1 cellular context compared by ENCODE assay signal in the genomic region with DNA sequence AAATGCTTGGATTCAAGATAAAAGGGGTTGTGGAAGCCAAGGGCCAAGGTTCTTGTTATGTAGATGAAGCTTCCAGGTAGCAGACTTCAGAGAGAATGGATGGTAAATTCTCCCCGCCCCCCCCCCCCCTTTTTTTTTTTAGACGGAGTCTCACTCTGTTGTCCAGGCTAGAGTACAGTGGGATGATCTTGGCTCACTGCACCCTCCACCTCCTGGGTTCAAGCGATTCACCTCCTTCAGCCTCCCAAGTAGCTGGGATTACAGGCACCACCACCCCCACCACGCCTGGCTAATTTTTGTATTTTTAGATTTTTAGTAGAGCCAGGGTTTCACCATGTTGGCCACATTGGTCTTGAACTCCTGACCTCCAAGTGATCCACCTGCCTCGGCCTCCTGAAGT.
TF ChIP-seq lines count a peak whose summit lies in the region.

No MANE protein-coding gene starts in this region.

TF ChIP-seq in GM23338, 12 proteins besides CTCF, POLR2A, EP300 and RAD21:
- TF ChIP-seq CREB1 (CRISPR knock-in tag; IDR thresholded peaks at IDR 0.05; ENCODE audit: low read depth) = no peak
- TF ChIP-seq EZH2phosphoT487 (IDR thresholded peaks at IDR 0.05; ENCODE audit: unreplicated experiment) = no peak
- TF ChIP-seq EZH2 (IDR thresholded peaks at IDR 0.05; ENCODE audit: low read depth, unreplicated experiment) = no peak
- TF ChIP-seq, protein P1, sequence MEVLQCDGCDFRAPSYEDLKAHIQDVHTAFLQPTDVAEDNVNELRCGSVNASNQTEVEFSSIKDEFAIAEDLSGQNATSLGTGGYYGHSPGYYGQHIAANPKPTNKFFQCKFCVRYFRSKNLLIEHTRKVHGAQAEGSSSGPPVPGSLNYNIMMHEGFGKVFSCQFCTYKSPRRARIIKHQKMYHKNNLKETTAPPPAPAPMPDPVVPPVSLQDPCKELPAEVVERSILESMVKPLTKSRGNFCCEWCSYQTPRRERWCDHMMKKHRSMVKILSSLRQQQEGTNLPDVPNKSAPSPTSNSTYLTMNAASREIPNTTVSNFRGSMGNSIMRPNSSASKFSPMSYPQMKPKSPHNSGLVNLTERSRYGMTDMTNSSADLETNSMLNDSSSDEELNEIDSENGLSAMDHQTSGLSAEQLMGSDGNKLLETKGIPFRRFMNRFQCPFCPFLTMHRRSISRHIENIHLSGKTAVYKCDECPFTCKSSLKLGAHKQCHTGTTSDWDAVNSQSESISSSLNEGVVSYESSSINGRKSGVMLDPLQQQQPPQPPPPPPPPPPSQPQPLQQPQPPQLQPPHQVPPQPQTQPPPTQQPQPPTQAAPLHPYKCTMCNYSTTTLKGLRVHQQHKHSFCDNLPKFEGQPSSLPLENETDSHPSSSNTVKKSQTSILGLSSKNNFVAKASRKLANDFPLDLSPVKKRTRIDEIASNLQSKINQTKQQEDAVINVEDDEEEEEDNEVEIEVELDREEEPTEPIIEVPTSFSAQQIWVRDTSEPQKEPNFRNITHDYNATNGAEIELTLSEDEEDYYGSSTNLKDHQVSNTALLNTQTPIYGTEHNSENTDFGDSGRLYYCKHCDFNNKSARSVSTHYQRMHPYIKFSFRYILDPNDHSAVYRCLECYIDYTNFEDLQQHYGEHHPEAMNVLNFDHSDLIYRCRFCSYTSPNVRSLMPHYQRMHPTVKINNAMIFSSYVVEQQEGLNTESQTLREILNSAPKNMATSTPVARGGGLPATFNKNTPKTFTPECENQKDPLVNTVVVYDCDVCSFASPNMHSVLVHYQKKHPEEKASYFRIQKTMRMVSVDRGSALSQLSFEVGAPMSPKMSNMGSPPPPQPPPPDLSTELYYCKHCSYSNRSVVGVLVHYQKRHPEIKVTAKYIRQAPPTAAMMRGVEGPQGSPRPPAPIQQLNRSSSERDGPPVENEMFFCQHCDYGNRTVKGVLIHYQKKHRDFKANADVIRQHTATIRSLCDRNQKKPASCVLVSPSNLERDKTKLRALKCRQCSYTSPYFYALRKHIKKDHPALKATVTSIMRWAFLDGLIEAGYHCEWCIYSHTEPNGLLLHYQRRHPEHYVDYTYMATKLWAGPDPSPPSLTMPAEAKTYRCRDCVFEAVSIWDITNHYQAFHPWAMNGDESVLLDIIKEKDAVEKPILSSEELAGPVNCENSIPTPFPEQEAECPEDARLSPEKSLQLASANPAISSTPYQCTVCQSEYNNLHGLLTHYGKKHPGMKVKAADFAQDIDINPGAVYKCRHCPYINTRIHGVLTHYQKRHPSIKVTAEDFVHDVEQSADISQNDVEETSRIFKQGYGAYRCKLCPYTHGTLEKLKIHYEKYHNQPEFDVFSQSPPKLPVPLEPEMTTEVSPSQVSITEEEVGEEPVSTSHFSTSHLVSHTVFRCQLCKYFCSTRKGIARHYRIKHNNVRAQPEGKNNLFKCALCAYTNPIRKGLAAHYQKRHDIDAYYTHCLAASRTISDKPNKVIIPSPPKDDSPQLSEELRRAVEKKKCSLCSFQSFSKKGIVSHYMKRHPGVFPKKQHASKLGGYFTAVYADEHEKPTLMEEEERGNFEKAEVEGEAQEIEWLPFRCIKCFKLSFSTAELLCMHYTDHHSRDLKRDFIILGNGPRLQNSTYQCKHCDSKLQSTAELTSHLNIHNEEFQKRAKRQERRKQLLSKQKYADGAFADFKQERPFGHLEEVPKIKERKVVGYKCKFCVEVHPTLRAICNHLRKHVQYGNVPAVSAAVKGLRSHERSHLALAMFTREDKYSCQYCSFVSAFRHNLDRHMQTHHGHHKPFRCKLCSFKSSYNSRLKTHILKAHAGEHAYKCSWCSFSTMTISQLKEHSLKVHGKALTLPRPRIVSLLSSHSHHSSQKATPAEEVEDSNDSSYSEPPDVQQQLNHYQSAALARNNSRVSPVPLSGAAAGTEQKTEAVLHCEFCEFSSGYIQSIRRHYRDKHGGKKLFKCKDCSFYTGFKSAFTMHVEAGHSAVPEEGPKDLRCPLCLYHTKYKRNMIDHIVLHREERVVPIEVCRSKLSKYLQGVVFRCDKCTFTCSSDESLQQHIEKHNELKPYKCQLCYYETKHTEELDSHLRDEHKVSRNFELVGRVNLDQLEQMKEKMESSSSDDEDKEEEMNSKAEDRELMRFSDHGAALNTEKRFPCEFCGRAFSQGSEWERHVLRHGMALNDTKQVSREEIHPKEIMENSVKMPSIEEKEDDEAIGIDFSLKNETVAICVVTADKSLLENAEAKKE (CRISPR knock-in tag; IDR thresholded peaks at IDR 0.05) = no peak
- TF ChIP-seq POLR2AphosphoS5 (IDR thresholded peaks at IDR 0.05; ENCODE audit: low read depth) = no peak
- TF ChIP-seq STAT1 (IDR thresholded peaks at IDR 0.05; ENCODE audit: unreplicated experiment) = no peak
- no peak for TF ChIP-seq NANOG (IDR thresholded peaks at IDR 0.05; ENCODE audit: borderline replicate concordance)
- no peak for TF ChIP-seq ZNF114 (CRISPR knock-in tag; IDR thresholded peaks at IDR 0.05)
- TF ChIP-seq, protein P2, sequence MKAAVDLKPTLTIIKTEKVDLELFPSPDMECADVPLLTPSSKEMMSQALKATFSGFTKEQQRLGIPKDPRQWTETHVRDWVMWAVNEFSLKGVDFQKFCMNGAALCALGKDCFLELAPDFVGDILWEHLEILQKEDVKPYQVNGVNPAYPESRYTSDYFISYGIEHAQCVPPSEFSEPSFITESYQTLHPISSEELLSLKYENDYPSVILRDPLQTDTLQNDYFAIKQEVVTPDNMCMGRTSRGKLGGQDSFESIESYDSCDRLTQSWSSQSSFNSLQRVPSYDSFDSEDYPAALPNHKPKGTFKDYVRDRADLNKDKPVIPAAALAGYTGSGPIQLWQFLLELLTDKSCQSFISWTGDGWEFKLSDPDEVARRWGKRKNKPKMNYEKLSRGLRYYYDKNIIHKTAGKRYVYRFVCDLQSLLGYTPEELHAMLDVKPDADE (IDR thresholded peaks at IDR 0.05) = no peak
- TF ChIP-seq JUNB (IDR thresholded peaks at IDR 0.05; ENCODE audit: unreplicated experiment) = no peak
- TF ChIP-seq, protein P3, sequence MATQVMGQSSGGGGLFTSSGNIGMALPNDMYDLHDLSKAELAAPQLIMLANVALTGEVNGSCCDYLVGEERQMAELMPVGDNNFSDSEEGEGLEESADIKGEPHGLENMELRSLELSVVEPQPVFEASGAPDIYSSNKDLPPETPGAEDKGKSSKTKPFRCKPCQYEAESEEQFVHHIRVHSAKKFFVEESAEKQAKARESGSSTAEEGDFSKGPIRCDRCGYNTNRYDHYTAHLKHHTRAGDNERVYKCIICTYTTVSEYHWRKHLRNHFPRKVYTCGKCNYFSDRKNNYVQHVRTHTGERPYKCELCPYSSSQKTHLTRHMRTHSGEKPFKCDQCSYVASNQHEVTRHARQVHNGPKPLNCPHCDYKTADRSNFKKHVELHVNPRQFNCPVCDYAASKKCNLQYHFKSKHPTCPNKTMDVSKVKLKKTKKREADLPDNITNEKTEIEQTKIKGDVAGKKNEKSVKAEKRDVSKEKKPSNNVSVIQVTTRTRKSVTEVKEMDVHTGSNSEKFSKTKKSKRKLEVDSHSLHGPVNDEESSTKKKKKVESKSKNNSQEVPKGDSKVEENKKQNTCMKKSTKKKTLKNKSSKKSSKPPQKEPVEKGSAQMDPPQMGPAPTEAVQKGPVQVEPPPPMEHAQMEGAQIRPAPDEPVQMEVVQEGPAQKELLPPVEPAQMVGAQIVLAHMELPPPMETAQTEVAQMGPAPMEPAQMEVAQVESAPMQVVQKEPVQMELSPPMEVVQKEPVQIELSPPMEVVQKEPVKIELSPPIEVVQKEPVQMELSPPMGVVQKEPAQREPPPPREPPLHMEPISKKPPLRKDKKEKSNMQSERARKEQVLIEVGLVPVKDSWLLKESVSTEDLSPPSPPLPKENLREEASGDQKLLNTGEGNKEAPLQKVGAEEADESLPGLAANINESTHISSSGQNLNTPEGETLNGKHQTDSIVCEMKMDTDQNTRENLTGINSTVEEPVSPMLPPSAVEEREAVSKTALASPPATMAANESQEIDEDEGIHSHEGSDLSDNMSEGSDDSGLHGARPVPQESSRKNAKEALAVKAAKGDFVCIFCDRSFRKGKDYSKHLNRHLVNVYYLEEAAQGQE (IDR thresholded peaks at IDR 0.05; ENCODE audit: unreplicated experiment) = no peak
- no peak for TF ChIP-seq ZNF331 (CRISPR knock-in tag; IDR thresholded peaks at IDR 0.05; ENCODE audit: low read depth)
